9 cellular contexts compared by ENCODE assay signal in genomic region chr14:22973217-22974032, GRCh38. TPM values are rescaled to one million over a fixed set of nuclear protein-coding genes. Genes with fewer than 3 reads are reported as not detected.
DNase-seq lines count a peak whose midpoint lies in the region; ATAC-seq and TF ChIP-seq lines count a peak whose summit lies in the region.
"Had no signal": no experiment of that assay in that cellular context is flagged by ENCODE, and none has a peak within 500 bp of the region (broad histone marks: within the 10 kb centered on the region; RNA-seq: fewer than 3 reads in every experiment).

No MANE protein-coding gene starts in this region.

- intact Hi-C loops in CD4-positive, alpha-beta memory T cell (cut with micrococcal nuclease), result loop anchor here (1.0 kb wide), 2 partner anchors 10 to 85 kb away; no protein-coding TSS in a partner anchor
- intact Hi-C loops in OCI-LY7 (cut with micrococcal nuclease; ENCODE audit: unreplicated experiment) (loop anchor here (1.0 to 5.0 kb wide), 3 partner anchors 13 to 401 kb away; no protein-coding TSS in a partner anchor), ascending aorta (cut with DNase I) (loop anchor here (1.0 kb wide), 1 partner anchor 10 kb away; no protein-coding TSS in a partner anchor), spleen (cut with DNase I; ENCODE audit: low total_unique reads) (no loop called here)

- no peak overlapping the region for H3K4me2 ChIP-seq in OCI-LY7 (ENCODE audit: low read length)

- H3K36me3 Mint-ChIP-seq in CD4-positive, alpha-beta memory T cell, result peaks cover 0 to 3% of the 10 kb centered on the region in 2 donors

- H3K9me3 Mint-ChIP-seq in CD4-positive, alpha-beta memory T cell, result peaks cover 0 to 1% (median 0%) of the 10 kb centered on the region in 8 donors

- H3K27ac ChIP-seq in CD4-positive, alpha-beta memory T cell (ENCODE audit: low read depth, low read length), result no peak overlapping the region
- H3K27ac ChIP-seq in OCI-LY7 (ENCODE audit: low read depth, low read length, poor library complexity, severe bottlenecking), result no peak overlapping the region
- no peak overlapping the region for H3K27ac ChIP-seq in ascending aorta
- H3K27ac ChIP-seq in spleen, result peak overlapping the region in 4 of 8 donors; percentile 13 to 52 (median 41)
- H3K27ac ChIP-seq: SK-N-MC had no signal

- in situ Hi-C loops in GM13976 (cut with MboI; ENCODE audit: low sequenced_read_pairs, unreplicated experiment), result no loop called here

- no peaks in the 10 kb centered on the region for H4K20me1 ChIP-seq in OCI-LY7 (ENCODE audit: insufficient read depth, low read length)

- H3K79me2 ChIP-seq in OCI-LY7 (ENCODE audit: insufficient read depth, low read depth, low read length), result no peaks in the 10 kb centered on the region

- H3K27ac Mint-ChIP-seq in CD4-positive, alpha-beta memory T cell, result no peak overlapping the region

- no peak for TF ChIP-seq POLR2A in spleen (IDR thresholded peaks at IDR 0.05)

- H3K4me1 ChIP-seq in CD4-positive, alpha-beta memory T cell (ENCODE audit: insufficient read depth, low read length), result no peaks in the 10 kb centered on the region
- peaks cover 17% of the 10 kb centered on the region for H3K4me1 ChIP-seq in OCI-LY7 (ENCODE audit: insufficient read depth, low read length, poor library complexity, severe bottlenecking)
- peaks cover 0 to 22% of the 10 kb centered on the region in 2 donors for H3K4me1 ChIP-seq in ascending aorta
- H3K4me1 ChIP-seq in spleen, result peaks cover 0 to 46% (median 13%) of the 10 kb centered on the region in 6 donors

- H3K4me1 Mint-ChIP-seq in CD4-positive, alpha-beta memory T cell, result no peaks in the 10 kb centered on the region

- no peak overlapping the region for H2AFZ ChIP-seq in OCI-LY7 (ENCODE audit: low read length)

- no peaks in the 10 kb centered on the region for H3K9me3 ChIP-seq in CD4-positive, alpha-beta memory T cell (ENCODE audit: control insufficient read depth in 1 of 2, low read length in 2 of 2)
- H3K9me3 ChIP-seq in OCI-LY7 (ENCODE audit: low read length), result no peaks in the 10 kb centered on the region
- no peaks in the 10 kb centered on the region for H3K9me3 ChIP-seq in ascending aorta
- no peaks in the 10 kb centered on the region for H3K9me3 ChIP-seq in spleen

- TF ChIP-seq CTCF in GM13976 (IDR thresholded peaks at IDR 0.05; ENCODE audit: borderline replicate concordance, control extremely low read depth, extremely low read depth, insufficient read depth, missing control alignments) (peak; percentile 61), OCI-LY7 (conservative IDR thresholded peaks at IDR 0.05; ENCODE audit: low read length) (peak; percentile 85), ascending aorta (IDR thresholded peaks at IDR 0.05) (peak; percentile 64 to 68 (median 66)), spleen (IDR thresholded peaks at IDR 0.05 in 8 of 11, conservative IDR thresholded peaks at IDR 0.05 in 3 of 11) (peak; percentile 50 to 80 (median 68))

- no TSS peak for BruUV-seq in OCI-LY7 (replicated peaks; lab: Mats Ljungman, UMichigan)

- H3K27me3 Mint-ChIP-seq in CD4-positive, alpha-beta memory T cell, result peaks cover 0 to 3% of the 10 kb centered on the region in 2 donors

- 59 to 80% (median 74%) methylated on average over 6 of the region's 6 CpGs for WGBS in spleen, 5 donors

- ATAC-seq in HG03025 (IDR thresholded peaks at IDR 0.05; ENCODE audit: low FRiP score, unreplicated experiment), result no peak

- no peak overlapping the region for H3K4me3 ChIP-seq in CD4-positive, alpha-beta memory T cell (ENCODE audit: low read length in 2 of 2)
- H3K4me3 ChIP-seq in OCI-LY7 (ENCODE audit: low read depth, low read length, poor library complexity, severe bottlenecking) (no peak overlapping the region), ascending aorta (no peak overlapping the region), spleen (no peak overlapping the region)
- H3K4me3 ChIP-seq: SK-N-MC had no signal

- DNase-seq in CD4-positive, alpha-beta memory T cell, result peak in 4 of 5 donors; percentile 32 to 46 (median 38)
- DNase-seq in GM13976 (ENCODE audit: low spot score) (peak; percentile 65), OCI-LY7 (ENCODE audit: low spot score) (peak; percentile 65), ascending aorta (ENCODE audit: low spot score in 2 of 2) (no peak), iPS-NIHi11 (ENCODE audit: low spot score) (peak; percentile 50), spleen (no peak), GOT3 (lab: John Stamatoyannopoulos, UW) (no peak)

- no peaks in the 10 kb centered on the region for H3K27me3 ChIP-seq in CD4-positive, alpha-beta memory T cell (ENCODE audit: insufficient read depth, low read length)
- H3K27me3 ChIP-seq in ascending aorta, result no peaks in the 10 kb centered on the region
- no peaks in the 10 kb centered on the region for H3K27me3 ChIP-seq in spleen (replicated peaks in 1 of 7)

- H3K4me3 Mint-ChIP-seq in CD4-positive, alpha-beta memory T cell, result no peak overlapping the region

- H3K9me2 ChIP-seq in OCI-LY7 (ENCODE audit: insufficient read depth, low read length), result no peaks in the 10 kb centered on the region

- H3K36me3 ChIP-seq in CD4-positive, alpha-beta memory T cell (ENCODE audit: insufficient read depth, low read length), result no peaks in the 10 kb centered on the region
- H3K36me3 ChIP-seq in OCI-LY7 (ENCODE audit: insufficient read depth, low read length) (no peaks in the 10 kb centered on the region), ascending aorta (peaks cover 8 to 31% of the 10 kb centered on the region in 2 donors), spleen (no peaks in the 10 kb centered on the region)

- CTCF ChIA-PET in CD4-positive, alpha-beta memory T cell (lab: Charles Lee; ENCODE audit: partially characterized antibody), result interaction anchor here (0.6 to 38.6 kb wide), 32 partner anchors 11 to 992 kb away, joined by 3 to 1070 read pairs (median 6); partner anchors contain the start of genes ACIN1, AJUBA, C14orf119 and CDH24
- CTCF ChIA-PET in OCI-LY7 (lab: Charles Lee; ENCODE audit: unreplicated experiment), result interaction anchor here (0.5 to 2.8 kb wide), 7 partner anchors 13 to 85 kb away, joined by 3 to 12 read pairs (median 4); partner anchors contain the start of genes HAUS4 and PRMT5

- POLR2A ChIA-PET in CD4-positive, alpha-beta memory T cell (lab: Charles Lee; ENCODE audit: partially characterized antibody), result interaction anchor here (1.0 to 2.4 kb wide), 6 partner anchors 9 to 89 kb away, joined by 3 to 13 read pairs (median 4); partner anchors contain the start of genes AJUBA, CDH24 and PRMT5
- POLR2A ChIA-PET in OCI-LY7 (lab: Charles Lee), result interaction anchor here (0.6 to 1.5 kb wide), 5 partner anchors 10 to 550 kb away, joined by 3 to 4 read pairs (median 3); partner anchors contain the start of gene HAUS4

RNA-seq across cellular contexts. Expression of gene AJUBA, which starts 8.9 kb away (rescaled TPM):
- 1 to 10 TPM; 2.8 to 3.9 TPM for total RNA-seq in CD4-positive, alpha-beta memory T cell
- 1 to 10 TPM in 1 of 2 donors, under 1 TPM in 1; 0.30 to 1.3 TPM for polyA plus RNA-seq in CD4-positive, alpha-beta memory T cell
- 0.13 and 0.22 TPM in 2 replicates for total RNA-seq in OCI-LY7 (2014; rRNA removed; shearing (Covaris generic))
- total RNA-seq in OCI-LY7 (2022) (0.37 and 0.88 TPM in 2 replicates), ascending aorta (11.6 TPM), spleen (10 to 100 TPM in 1 of 7 donors, 1 to 10 TPM in 6; 1.4 to 11.0 (median 5.3) TPM)
- 1 to 10 TPM in 1 of 3 donors, under 1 TPM in 2; 0.63 to 2.1 (median 0.68) TPM for polyA plus RNA-seq in spleen

RNA-seq across cellular contexts. Expression of gene HAUS4, which starts 16.5 kb away (rescaled TPM):
- total RNA-seq in CD4-positive, alpha-beta memory T cell, result 10 to 100 TPM; 32.6 to 35.7 TPM
- polyA plus RNA-seq in CD4-positive, alpha-beta memory T cell, result 10 to 100 TPM; 29.1 to 31.3 TPM
- 105 and 126 TPM in 2 replicates for total RNA-seq in OCI-LY7 (2014; rRNA removed; shearing (Covaris generic))
- total RNA-seq in OCI-LY7 (2022), result 96.7 and 103 TPM in 2 replicates
- 61.8 TPM for total RNA-seq in ascending aorta
- total RNA-seq in spleen, result 10 to 100 TPM; 37.7 to 83.5 (median 50.6) TPM
- 10 to 100 TPM; 21.1 to 44.3 (median 31.5) TPM for polyA plus RNA-seq in spleen

RNA-seq across cellular contexts. Expression of gene C14orf93, which starts 36.5 kb away (rescaled TPM):
- total RNA-seq in CD4-positive, alpha-beta memory T cell, result 10 to 100 TPM; 13.2 to 13.3 TPM
- 1 to 10 TPM; 6.0 to 7.9 TPM for polyA plus RNA-seq in CD4-positive, alpha-beta memory T cell
- 13.8 and 17.9 TPM in 2 replicates for total RNA-seq in OCI-LY7 (2014; rRNA removed; shearing (Covaris generic))
- total RNA-seq in OCI-LY7 (2022) (15.2 and 17.4 TPM in 2 replicates), ascending aorta (7.1 TPM), spleen (10 to 100 TPM in 6 of 7 donors, 1 to 10 TPM in 1; 7.3 to 27.0 (median 11.3) TPM)
- polyA plus RNA-seq in spleen, result 1 to 10 TPM; 7.5 to 8.8 (median 8.0) TPM

RNA-seq across cellular contexts. Expression of gene PRMT5, which starts 44.2 kb away (rescaled TPM):
- total RNA-seq in CD4-positive, alpha-beta memory T cell, result 10 to 100 TPM; 25.8 to 30.5 TPM
- 10 to 100 TPM; 50.6 to 65.1 TPM for polyA plus RNA-seq in CD4-positive, alpha-beta memory T cell
- 82.2 and 93.1 TPM in 2 replicates for total RNA-seq in OCI-LY7 (2014; rRNA removed; shearing (Covaris generic))
- total RNA-seq in OCI-LY7 (2022) (124 and 135 TPM in 2 replicates), ascending aorta (118 TPM), spleen (10 to 100 TPM; 31.1 to 44.7 (median 40.6) TPM)
- polyA plus RNA-seq in spleen, result 10 to 100 TPM; 18.6 to 30.6 (median 24.9) TPM

RNA-seq across cellular contexts. Expression of gene RBM23, which starts 54.5 kb away (rescaled TPM):
- total RNA-seq in CD4-positive, alpha-beta memory T cell, result 100 to 1,000 TPM; 119 to 123 TPM
- 10 to 100 TPM; 57.1 to 58.3 TPM for polyA plus RNA-seq in CD4-positive, alpha-beta memory T cell
- total RNA-seq in OCI-LY7 (2014; rRNA removed; shearing (Covaris generic)), result 81.0 and 106 TPM in 2 replicates
- total RNA-seq in OCI-LY7 (2022) (90.1 and 91.0 TPM in 2 replicates), ascending aorta (113 TPM), spleen (100 to 1,000 TPM in 4 of 7 donors, 10 to 100 TPM in 3; 84.9 to 875 (median 103) TPM)
- 10 to 100 TPM; 19.0 to 40.3 (median 32.7) TPM for polyA plus RNA-seq in spleen

Comparison
In these comparisons a context has a peak if more than half of its experiments do, and no peak if none do; other contexts are left out.
1. DNase-seq: peak in CD4-positive, alpha-beta memory T cell (4 of 5), GM13976 (single experiment), OCI-LY7 (single experiment) and iPS-NIHi11 (single experiment); none in ascending aorta (0 of 2), spleen (single experiment) and GOT3 (single experiment).
2. Peak in every context shown above with its lines, with median percentiles within 50 percentile points of each other: CTCF ChIP-seq.